In the genomic region with DNA sequence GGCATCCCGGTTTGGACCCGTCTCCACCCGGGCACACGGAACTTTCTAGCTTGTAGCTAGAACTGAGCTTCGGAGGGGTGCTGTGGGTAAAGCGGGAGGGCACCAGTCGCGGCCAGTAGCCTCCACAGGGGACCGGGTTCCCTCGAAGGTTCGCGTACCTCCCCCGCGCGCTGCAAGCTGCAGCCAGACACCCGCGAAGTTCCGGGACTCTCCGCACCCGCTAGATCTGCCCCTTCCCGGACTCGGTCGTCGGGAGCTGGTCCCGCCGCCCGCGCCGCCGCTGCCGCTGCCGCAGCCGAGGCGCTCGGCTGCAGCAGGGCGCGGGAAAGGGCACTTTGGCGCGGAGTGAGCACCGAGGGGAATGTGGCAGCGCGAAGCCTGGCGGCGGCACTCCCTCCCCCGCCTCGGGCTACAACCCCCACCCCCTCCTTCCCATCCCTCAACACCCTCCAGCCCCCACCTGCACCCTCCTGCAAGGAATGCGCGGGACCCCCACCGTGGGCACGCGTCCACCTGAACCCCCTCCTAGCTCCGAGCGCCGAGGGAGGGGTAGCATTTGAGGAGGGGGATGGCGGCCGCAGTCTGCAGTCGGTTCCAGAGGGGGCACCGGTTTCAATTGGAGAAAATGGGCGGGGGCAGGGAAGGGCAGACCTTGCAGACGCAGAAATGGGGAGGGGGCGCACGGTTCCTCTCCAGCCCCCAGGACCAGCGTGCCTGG, we compare ENCODE assay signal across 8 cellular contexts. TPM values are rescaled to one million over a fixed set of nuclear protein-coding genes. Genes with fewer than 3 reads are reported as not detected.
A peak's percentile ranks its signal among the peaks of the same experiment; 100 is the strongest.
DNase-seq lines count a peak whose midpoint lies in the region; ATAC-seq and TF ChIP-seq lines count a peak whose summit lies in the region.

No MANE protein-coding gene starts in this region.

- no peaks in the 10 kb centered on the region for H3K79me2 ChIP-seq in OCI-LY7 (ENCODE audit: insufficient read depth, low read depth, low read length)

- H3K4me3 ChIP-seq in iPS-20b (ENCODE audit: low read length) (peak overlapping the region; percentile 79), OCI-LY7 (ENCODE audit: low read depth, low read length, poor library complexity, severe bottlenecking) (no peak overlapping the region)

- intact Hi-C loops in activated CD4-positive, alpha-beta T cell treated with anti-CD3 and anti-CD28 coated beads for 36 hours (cut with DNase I, micrococcal nuclease), result loop anchor here in 1 of 2 experiments (1.0 kb wide), 1 partner anchor 531 kb away; no protein-coding TSS in a partner anchor
- intact Hi-C loops in activated B cell treated with CpG ODN at 0.5 μM for 24 hours (cut with micrococcal nuclease) (loop anchor here (5.0 kb wide), 1 partner anchor 532 kb away; no protein-coding TSS in a partner anchor), OCI-LY7 (cut with micrococcal nuclease; ENCODE audit: unreplicated experiment) (no loop called here)

- H3K4me1 ChIP-seq in iPS-20b (ENCODE audit: insufficient read depth, low read length) (peaks cover 4% of the 10 kb centered on the region; the same call in 1 of the 2 replicates), OCI-LY7 (ENCODE audit: insufficient read depth, low read length, poor library complexity, severe bottlenecking) (no peaks in the 10 kb centered on the region)

- no peak overlapping the region for H2AFZ ChIP-seq in OCI-LY7 (ENCODE audit: low read length)

- H3K36me3 ChIP-seq in iPS-20b (ENCODE audit: insufficient read depth, low read depth, low read length) (peaks cover 4% of the 10 kb centered on the region; the same call in 1 of the 2 replicates), OCI-LY7 (ENCODE audit: insufficient read depth, low read length) (no peaks in the 10 kb centered on the region)

- no peak for TF ChIP-seq CTCF in activated B cell treated with CpG ODN at 0.5 μM for 24 hours (IDR thresholded peaks at IDR 0.05)
- no peak for TF ChIP-seq CTCF in OCI-LY7 (conservative IDR thresholded peaks at IDR 0.05; ENCODE audit: low read length)

- peaks cover 60% of the 10 kb centered on the region for H3K27me3 Mint-ChIP-seq in activated CD4-positive, alpha-beta T cell treated with anti-CD3 and anti-CD28 coated beads for 36 hours
- peaks cover 67% of the 10 kb centered on the region for H3K27me3 Mint-ChIP-seq in activated B cell treated with CpG ODN at 0.5 μM for 24 hours

- H3K4me2 ChIP-seq in OCI-LY7 (ENCODE audit: low read length), result no peak overlapping the region

- DNase-seq in activated CD4-positive, alpha-beta T cell treated with anti-CD3 and anti-CD28 coated beads for 36 hours, result peak; percentile 16
- no peak for DNase-seq in activated CD4-positive, alpha-beta T cell treated with anti-CD3 and anti-CD28 coated beads for 1 hour
- DNase-seq in activated B cell treated with CpG ODN at 0.5 μM for 24 hours (no peak), superior temporal gyrus (ENCODE audit: extremely low spot score) (peak; percentile 27), OCI-LY7 (ENCODE audit: low spot score) (no peak)

- peak overlapping the region; percentile 72 for H3K27ac ChIP-seq in iPS-20b (ENCODE audit: low read length)
- no peak overlapping the region for H3K27ac ChIP-seq in OCI-LY7 (ENCODE audit: low read depth, low read length, poor library complexity, severe bottlenecking)

- H3K9me3 ChIP-seq in iPS-20b (ENCODE audit: insufficient read depth, low read depth, low read length) (no peaks in the 10 kb centered on the region), OCI-LY7 (ENCODE audit: low read length) (no peaks in the 10 kb centered on the region)

- no peak overlapping the region for H3K27ac Mint-ChIP-seq in activated CD4-positive, alpha-beta T cell treated with anti-CD3 and anti-CD28 coated beads for 36 hours
- H3K27ac Mint-ChIP-seq in activated B cell treated with CpG ODN at 0.5 μM for 24 hours, result no peak overlapping the region

- H3K27me3 ChIP-seq in iPS-20b (ENCODE audit: insufficient read depth, low read length), result peaks cover 28% of the 10 kb centered on the region

- peak overlapping the region; percentile 87; the same call in 1 of the 2 replicates for H3K9ac ChIP-seq in iPS-20b (ENCODE audit: low read depth, low read length)

- H3K36me3 Mint-ChIP-seq in activated CD4-positive, alpha-beta T cell treated with anti-CD3 and anti-CD28 coated beads for 36 hours (ENCODE audit: low read depth), result no peaks in the 10 kb centered on the region
- no peaks in the 10 kb centered on the region for H3K36me3 Mint-ChIP-seq in activated B cell treated with CpG ODN at 0.5 μM for 24 hours (ENCODE audit: low read depth)

- no TSS peak for BruUV-seq in OCI-LY7 (replicated peaks; lab: Mats Ljungman, UMichigan)

- no peak for ATAC-seq in activated CD4-positive, alpha-beta T cell treated with anti-CD3 and anti-CD28 coated beads for 36 hours
- ATAC-seq in activated B cell treated with CpG ODN at 0.5 μM for 24 hours (ENCODE audit: low read depth) (no peak), GM19452 (IDR thresholded peaks at IDR 0.05; ENCODE audit: unreplicated experiment) (no peak), HG03108 (IDR thresholded peaks at IDR 0.05; ENCODE audit: unreplicated experiment) (no peak)

- no peaks in the 10 kb centered on the region for H3K9me2 ChIP-seq in OCI-LY7 (ENCODE audit: insufficient read depth, low read length)

- CTCF ChIA-PET in activated CD4-positive, alpha-beta T cell treated with anti-CD3 and anti-CD28 coated beads for 36 hours (lab: Charles Lee), result interaction anchor here (0.6 to 1.4 kb wide), 6 partner anchors 10 to 384 kb away, joined by 3 to 5 read pairs (median 4); no protein-coding TSS in a partner anchor
- CTCF ChIA-PET in activated B cell treated with CpG ODN at 0.5 μM for 24 hours (lab: Charles Lee) (interaction anchor here (1.7 kb wide), 1 partner anchor 531 kb away, joined by 5 read pairs; no protein-coding TSS in a partner anchor), OCI-LY7 (lab: Charles Lee; ENCODE audit: unreplicated experiment) (no interaction called here)

- H3K4me3 Mint-ChIP-seq in activated CD4-positive, alpha-beta T cell treated with anti-CD3 and anti-CD28 coated beads for 36 hours, result no peak overlapping the region
- H3K4me3 Mint-ChIP-seq in activated B cell treated with CpG ODN at 0.5 μM for 24 hours, result peak overlapping the region; percentile 44

- POLR2A ChIA-PET in activated CD4-positive, alpha-beta T cell treated with anti-CD3 and anti-CD28 coated beads for 36 hours (lab: Charles Lee), result no interaction called here
- POLR2A ChIA-PET in activated B cell treated with CpG ODN at 0.5 μM for 24 hours (lab: Charles Lee) (no interaction called here), OCI-LY7 (lab: Charles Lee) (no interaction called here)

- no peaks in the 10 kb centered on the region for H3K9me3 Mint-ChIP-seq in activated CD4-positive, alpha-beta T cell treated with anti-CD3 and anti-CD28 coated beads for 36 hours (ENCODE audit: low read depth)
- H3K9me3 Mint-ChIP-seq in activated B cell treated with CpG ODN at 0.5 μM for 24 hours, result no peaks in the 10 kb centered on the region

- no peaks in the 10 kb centered on the region for H4K20me1 ChIP-seq in OCI-LY7 (ENCODE audit: insufficient read depth, low read length)

- H3K4me1 Mint-ChIP-seq in activated CD4-positive, alpha-beta T cell treated with anti-CD3 and anti-CD28 coated beads for 36 hours, result peaks cover 8% of the 10 kb centered on the region
- peaks cover 16% of the 10 kb centered on the region for H3K4me1 Mint-ChIP-seq in activated B cell treated with CpG ODN at 0.5 μM for 24 hours

RNA-seq across cellular contexts. Expression of gene CSMD2, which starts 1.1 kb away (rescaled TPM):
- total RNA-seq in activated CD4-positive, alpha-beta T cell treated with anti-CD3 and anti-CD28 coated beads for 36 hours, result not detected
- total RNA-seq in activated B cell treated with CpG ODN at 0.5 μM for 24 hours (not detected in 2 replicates), OCI-LY7 (2022) (not detected in 2 replicates)
- not detected in 2 replicates for total RNA-seq in OCI-LY7 (2014; rRNA removed; shearing (Covaris generic))

RNA-seq across cellular contexts. Expression of gene C1orf94, which starts 12.8 kb away (rescaled TPM):
- not detected for total RNA-seq in activated CD4-positive, alpha-beta T cell treated with anti-CD3 and anti-CD28 coated beads for 36 hours
- not detected in 2 replicates for total RNA-seq in activated B cell treated with CpG ODN at 0.5 μM for 24 hours
- not detected in 2 replicates for total RNA-seq in OCI-LY7 (2014; rRNA removed; shearing (Covaris generic))
- not detected in 2 replicates for total RNA-seq in OCI-LY7 (2022)

Comparison
In these comparisons a context has a peak if more than half of its experiments do, and no peak if none do; other contexts are left out.
1. DNase-seq: peak in activated CD4-positive, alpha-beta T cell treated with anti-CD3 and anti-CD28 coated beads for 36 hours (single experiment) and superior temporal gyrus (single experiment); none in activated CD4-positive, alpha-beta T cell treated with anti-CD3 and anti-CD28 coated beads for 1 hour (single experiment), activated B cell treated with CpG ODN at 0.5 μM for 24 hours (single experiment) and OCI-LY7 (single experiment).